In the genomic region with DNA sequence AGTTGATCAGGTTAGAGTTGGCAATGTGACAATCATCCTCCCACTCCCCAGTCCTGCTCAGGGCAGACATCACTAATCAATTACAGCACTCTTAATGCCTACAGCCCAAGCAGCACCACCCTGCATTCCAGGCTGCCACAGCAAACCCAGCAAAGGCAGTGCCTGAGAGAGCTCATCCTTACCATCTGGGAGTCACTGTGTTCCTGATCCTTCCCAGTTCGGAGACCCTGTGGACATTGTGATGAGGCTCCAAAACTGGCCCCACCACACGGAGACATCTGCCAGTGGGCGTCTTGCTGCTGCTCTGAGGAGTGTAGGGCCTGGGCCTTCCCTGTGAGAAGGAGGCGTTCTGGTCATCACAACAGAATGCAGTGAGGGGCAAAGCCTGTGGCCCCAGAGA, we compare ENCODE assay signal across 23 cellular contexts.
DNase-seq lines count a peak whose midpoint lies in the region; ATAC-seq, FAIRE-seq and TF ChIP-seq lines count a peak whose summit lies in the region.
"Had no signal": no experiment of that assay in that cellular context is flagged by ENCODE, and none has a peak within 500 bp of the region (broad histone marks: within the 10 kb centered on the region; RNA-seq: fewer than 3 reads in every experiment).

No MANE protein-coding gene starts in this region.

- intact Hi-C loops in esophagus muscularis mucosa (cut with DNase I) = no loop called here

- no peaks in the 10 kb centered on the region for H3K27me3 ChIP-seq in esophagus muscularis mucosa
- H3K27me3 ChIP-seq: BLaER1 had no signal

- H3K36me3 ChIP-seq in esophagus muscularis mucosa = no peaks in the 10 kb centered on the region
- H3K36me3 ChIP-seq: BLaER1 had no signal

- ATAC-seq in activated CD8-positive, alpha-beta memory T cell treated with anti-CD3 and anti-CD28 coated beads, Interleukin-2, amount 10 ng/mL, durations not matched to agents 7 days and 5 days = no peak
- ATAC-seq: CD8-positive, alpha-beta T cell had no signal

- H3K4me1 ChIP-seq in esophagus muscularis mucosa = peaks cover 0 to 15% (median 14%) of the 10 kb centered on the region in 4 donors
- H3K4me1 ChIP-seq: Caco-2 had no signal

- TF ChIP-seq POLR2A in esophagus muscularis mucosa (IDR thresholded peaks at IDR 0.05; ENCODE audit: low read depth) = no peak

- peak; percentile 43 for DNase-seq in activated CD8-positive, alpha-beta memory T cell treated with anti-CD3 and anti-CD28 coated beads for 24 hours
- no peak for DNase-seq in activated CD8-positive, alpha-beta memory T cell treated with anti-CD3 and anti-CD28 coated beads, Interleukin-2, amount 10 ng/mL, durations not matched to agents 7 days and 5 days
- DNase-seq in esophagus muscularis mucosa (ENCODE audit: extremely low spot score) (peak; percentile 90), osteocyte (ENCODE audit: extremely low spot score, unreplicated experiment) (peak; percentile 69), frontal cortex (ENCODE audit: low spot score in 2 of 2) (no peak), SHP77 treated with DMSO at 0.1 percent for 48 hours (lab: John Stamatoyannopoulos, UW) (no peak)
- DNase-seq: Caco-2; CD4-positive, CD25-positive, alpha-beta regulatory T cell; CD8-positive, alpha-beta T cell; DMS153; DND-41; GM23248; H7; HCEC 1CT had no signal

- H3K9me3 Mint-ChIP-seq in activated CD8-positive, alpha-beta memory T cell treated with anti-CD3 and anti-CD28 coated beads, Interleukin-2, amount 10 ng/mL, durations not matched to agents 7 days and 5 days (ENCODE audit: low read depth) = no peaks in the 10 kb centered on the region
- no peaks in the 10 kb centered on the region for H3K9me3 Mint-ChIP-seq in osteocyte (ENCODE audit: unreplicated experiment)
- H3K9me3 Mint-ChIP-seq: CD4-positive, CD25-positive, alpha-beta regulatory T cell; CD8-positive, alpha-beta T cell had no signal

- WGBS in esophagus muscularis mucosa = 96% methylated on average over 4 of the region's 4 CpGs

- no peaks in the 10 kb centered on the region for H3K27me3 Mint-ChIP-seq in activated CD8-positive, alpha-beta memory T cell treated with anti-CD3 and anti-CD28 coated beads, Interleukin-2, amount 10 ng/mL, durations not matched to agents 7 days and 5 days
- no peaks in the 10 kb centered on the region for H3K27me3 Mint-ChIP-seq in osteocyte (ENCODE audit: unreplicated experiment)
- H3K27me3 Mint-ChIP-seq: B cell; CD4-positive, CD25-positive, alpha-beta regulatory T cell had no signal

- FAIRE-seq in frontal cortex (lab: Jason Lieb, UNC) = no peak
- FAIRE-seq: A204.1, G401.6, GM12892, GM19239, H1 had no signal

- CTCF ChIA-PET in activated CD8-positive, alpha-beta memory T cell treated with anti-CD3 and anti-CD28 coated beads, Interleukin-2, amount 10 ng/mL, durations not matched to agents 7 days and 5 days (lab: Charles Lee) = interaction anchor here (0.9 kb wide), 1 partner anchor 185 kb away, joined by 3 read pairs; no protein-coding TSS in a partner anchor

- TF ChIP-seq CTCF in esophagus muscularis mucosa (IDR thresholded peaks at IDR 0.05) (no peak), osteocyte (IDR thresholded peaks at IDR 0.05) (no peak)

- H3K4me3 Mint-ChIP-seq in activated CD8-positive, alpha-beta memory T cell treated with anti-CD3 and anti-CD28 coated beads, Interleukin-2, amount 10 ng/mL, durations not matched to agents 7 days and 5 days = no peak overlapping the region
- H3K4me3 Mint-ChIP-seq in osteocyte (ENCODE audit: unreplicated experiment) = no peak overlapping the region
- H3K4me3 Mint-ChIP-seq: B cell; CD4-positive, CD25-positive, alpha-beta regulatory T cell; CD8-positive, alpha-beta T cell had no signal

- no peak overlapping the region for H3K27ac ChIP-seq in esophagus muscularis mucosa (replicated peaks in 1 of 4)
- H3K27ac ChIP-seq: 22Rv1, BLaER1, C4-2B, GM23248 had no signal

- H3K4me1 Mint-ChIP-seq in activated CD8-positive, alpha-beta memory T cell treated with anti-CD3 and anti-CD28 coated beads, Interleukin-2, amount 10 ng/mL, durations not matched to agents 7 days and 5 days = no peaks in the 10 kb centered on the region
- no peaks in the 10 kb centered on the region for H3K4me1 Mint-ChIP-seq in osteocyte (ENCODE audit: unreplicated experiment)
- H3K4me1 Mint-ChIP-seq: B cell had no signal

- H3K9me3 ChIP-seq in esophagus muscularis mucosa = no peaks in the 10 kb centered on the region
- H3K9me3 ChIP-seq: Caco-2 had no signal

- H3K36me3 Mint-ChIP-seq in activated CD8-positive, alpha-beta memory T cell treated with anti-CD3 and anti-CD28 coated beads, Interleukin-2, amount 10 ng/mL, durations not matched to agents 7 days and 5 days = no peaks in the 10 kb centered on the region
- no peaks in the 10 kb centered on the region for H3K36me3 Mint-ChIP-seq in osteocyte (ENCODE audit: unreplicated experiment)
- H3K36me3 Mint-ChIP-seq: CD4-positive, CD25-positive, alpha-beta regulatory T cell; CD8-positive, alpha-beta T cell had no signal

- no peak overlapping the region for H3K4me3 ChIP-seq in esophagus muscularis mucosa
- H3K4me3 ChIP-seq: BLaER1, GM23248 had no signal

- TF ChIP-seq EP300 in esophagus muscularis mucosa (IDR thresholded peaks at IDR 0.05) = no peak

- H3K27ac Mint-ChIP-seq in activated CD8-positive, alpha-beta memory T cell treated with anti-CD3 and anti-CD28 coated beads, Interleukin-2, amount 10 ng/mL, durations not matched to agents 7 days and 5 days = no peak overlapping the region
- no peak overlapping the region for H3K27ac Mint-ChIP-seq in osteocyte (ENCODE audit: unreplicated experiment)
- H3K27ac Mint-ChIP-seq: B cell; CD4-positive, CD25-positive, alpha-beta regulatory T cell; CD8-positive, alpha-beta T cell had no signal

Comparison
In these comparisons a context has a peak if more than half of its experiments do, and no peak if none do; other contexts are left out.
1. DNase-seq: peak in activated CD8-positive, alpha-beta memory T cell treated with anti-CD3 and anti-CD28 coated beads for 24 hours (single experiment), esophagus muscularis mucosa (single experiment) and osteocyte (single experiment); none in activated CD8-positive, alpha-beta memory T cell treated with anti-CD3 and anti-CD28 coated beads, Interleukin-2, amount 10 ng/mL, durations not matched to agents 7 days and 5 days (single experiment), frontal cortex (0 of 2) and SHP77 treated with DMSO at 0.1 percent for 48 hours (single experiment).